Comparison of ENCODE assay signal across 13 cellular contexts in genomic region chr15:89714775-89715174, GRCh38. TPM values are rescaled to one million over a fixed set of nuclear protein-coding genes. Genes with fewer than 3 reads are reported as not detected.
"Had no signal": no experiment of that assay in that cellular context is flagged by ENCODE, and none has a peak within 500 bp of the region (broad histone marks: within the 10 kb centered on the region; RNA-seq: fewer than 3 reads in every experiment).

No MANE protein-coding gene starts in this region.

- H3K4me3 ChIP-seq: coronary artery, right atrium auricular region, transverse colon had no signal

- H3K27ac ChIP-seq: coronary artery, right atrium auricular region, transverse colon had no signal

- H3K9me3 ChIP-seq: right atrium auricular region, transverse colon had no signal

- DNase-seq: activated CD4-positive, alpha-beta T cell treated with anti-CD3 and anti-CD28 coated beads for 4 hours; activated CD8-positive, alpha-beta T cell treated with anti-CD3 and anti-CD28 coated beads, Interleukin-2, amount 10 ng/mL, durations not matched to agents 7 days and 5 days; activated naive CD4-positive, alpha-beta T cell treated with Interleukin-2 at 50 U/mL for 16 hours; activated naive CD8-positive, alpha-beta T cell treated with anti-CD3 and anti-CD28 coated beads, Interleukin-2, amount 50 U/mL, for 24 hours; central memory CD4-positive, alpha-beta T cell; effector CD4-positive, alpha-beta T cell; naive B cell; substantia nigra; transverse colon had no signal

- H3K36me3 ChIP-seq: right atrium auricular region, transverse colon had no signal

- H3K27me3 ChIP-seq: right atrium auricular region, transverse colon had no signal

- H3K4me1 ChIP-seq: right atrium auricular region, transverse colon had no signal

RNA-seq across cellular contexts. Expression of gene WDR93, which starts 24.2 kb away (rescaled TPM):
- total RNA-seq: activated CD8-positive, alpha-beta T cell treated with anti-CD3 and anti-CD28 coated beads, Interleukin-2, amount 10 ng/mL, durations not matched to agents 7 days and 5 days; lung microvascular endothelial cell; posterior vena cava; transverse colon had no signal

RNA-seq across cellular contexts. Expression of gene PLIN1, which starts 35.6 kb away (rescaled TPM):
- total RNA-seq: activated CD8-positive, alpha-beta T cell treated with anti-CD3 and anti-CD28 coated beads, Interleukin-2, amount 10 ng/mL, durations not matched to agents 7 days and 5 days had no signal
